In the genomic region with DNA sequence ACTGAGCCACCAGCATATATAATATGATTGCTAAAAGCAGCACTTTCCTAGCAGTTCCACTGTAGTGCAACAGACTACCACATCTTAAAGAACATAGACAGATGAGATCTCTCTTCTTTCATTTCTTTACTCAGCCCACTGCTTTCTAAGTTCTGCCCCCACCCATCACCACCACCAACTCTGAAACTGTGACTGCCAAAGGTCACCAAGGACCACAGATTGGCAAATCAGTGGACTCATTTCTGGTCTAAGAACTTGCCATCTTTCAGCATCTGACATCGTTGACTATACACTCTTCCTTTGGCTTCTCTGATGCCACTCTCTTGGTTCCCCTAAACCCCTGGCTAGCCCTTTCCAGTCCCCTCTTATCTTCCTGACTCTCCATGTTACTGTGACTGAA, we compare ENCODE assay signal across 25 cellular contexts. TPM values are rescaled to one million over a fixed set of nuclear protein-coding genes. Genes with fewer than 3 reads are reported as not detected.
A peak's percentile ranks its signal among the peaks of the same experiment; 100 is the strongest.
DNase-seq lines count a peak whose midpoint lies in the region; ATAC-seq and TF ChIP-seq lines count a peak whose summit lies in the region.
"Had no signal": no experiment of that assay in that cellular context is flagged by ENCODE, and none has a peak within 500 bp of the region (broad histone marks: within the 10 kb centered on the region; RNA-seq: fewer than 3 reads in every experiment).

No MANE protein-coding gene starts in this region.

- H3K36me3 ChIP-seq in esophagus muscularis mucosa = no peaks in the 10 kb centered on the region
- H3K36me3 ChIP-seq: neutrophil, Peyer's patch, SJSA1, thyroid gland had no signal

- no peak overlapping the region for H3K4me3 ChIP-seq in esophagus muscularis mucosa
- H3K4me3 ChIP-seq: A549, dorsolateral prefrontal cortex, Peyer's patch, SJSA1, thyroid gland had no signal

- peaks cover 18% of the 10 kb centered on the region for H3K9me3 Mint-ChIP-seq in activated CD4-positive, alpha-beta T cell treated with anti-CD3 and anti-CD28 coated beads, Interleukin-2, amount 10 ng/mL, durations not matched to agents 24 days and 14 days
- peaks cover 4% of the 10 kb centered on the region for H3K9me3 Mint-ChIP-seq in activated naive CD8-positive, alpha-beta T cell treated with anti-CD3 and anti-CD28 coated beads, Interleukin-2, amount 50 U/mL, for 24 hours

- H3K9me3 ChIP-seq in esophagus muscularis mucosa = no peaks in the 10 kb centered on the region
- H3K9me3 ChIP-seq: A549, neutrophil, Peyer's patch, SJSA1, thyroid gland had no signal

- no peaks in the 10 kb centered on the region for H3K27me3 ChIP-seq in esophagus muscularis mucosa
- H3K27me3 ChIP-seq: dorsolateral prefrontal cortex, neutrophil, Peyer's patch, SJSA1, thyroid gland had no signal

- no peak overlapping the region for H3K27ac ChIP-seq in esophagus muscularis mucosa (replicated peaks in 1 of 4)
- H3K27ac ChIP-seq: A549, dorsolateral prefrontal cortex, neutrophil, Peyer's patch, SJSA1, thyroid gland had no signal

- peaks cover 14% of the 10 kb centered on the region for H3K36me3 Mint-ChIP-seq in activated CD4-positive, alpha-beta T cell treated with anti-CD3 and anti-CD28 coated beads, Interleukin-2, amount 10 ng/mL, durations not matched to agents 24 days and 14 days (ENCODE audit: low read depth)
- H3K36me3 Mint-ChIP-seq in activated naive CD8-positive, alpha-beta T cell treated with anti-CD3 and anti-CD28 coated beads, Interleukin-2, amount 50 U/mL, for 24 hours (ENCODE audit: low read depth) = peaks cover 2% of the 10 kb centered on the region

- intact Hi-C loops in activated CD4-positive, alpha-beta T cell treated with anti-CD3 and anti-CD28 coated beads, Interleukin-2, amount 10 ng/mL, durations not matched to agents 24 days and 14 days (cut with micrococcal nuclease) = loop anchor here (1.0 to 5.0 kb wide), 5 partner anchors 16 to 422 kb away; no protein-coding TSS in a partner anchor
- intact Hi-C loops in esophagus muscularis mucosa (cut with DNase I) = no loop called here

- peak; percentile 66 for DNase-seq in activated CD4-positive, alpha-beta T cell treated with anti-CD3 and anti-CD28 coated beads, Interleukin-2, amount 10 ng/mL, durations not matched to agents 24 days and 14 days
- DNase-seq in activated CD4-positive, alpha-beta T cell treated with anti-CD3 and anti-CD28 coated beads, Interleukin-2, amount 50 U/mL, for 4 hours = no peak
- DNase-seq in stimulated activated CD4-positive, alpha-beta T cell treated with anti-CD3 and anti-CD28 coated beads, Interleukin-12 subunit alpha, Interleukin-12 subunit beta, amount 100 ng/mL, for 48 hours (ENCODE audit: low read depth in 2 of 3, low spot score in 1 of 3) = peak in 2 of 3 donors; percentile 35 to 55
- no peak for DNase-seq in stimulated activated CD4-positive, alpha-beta T cell treated with anti-CD3 and anti-CD28 coated beads, Interleukin-2, amount 100 ng/mL, for 48 hours
- peak; percentile 52 for DNase-seq in activated naive CD8-positive, alpha-beta T cell treated with anti-CD3 and anti-CD28 coated beads, Interleukin-2, amount 50 U/mL, for 24 hours
- DNase-seq in stimulated activated naive CD8-positive, alpha-beta T cell treated with anti-CD3 and anti-CD28 coated beads, Interleukin-15, Interleukin-2, amounts not matched to agents 100 U/mL and 50 U/mL, for 24 hours = peak; percentile 55
- DNase-seq in NCI-H774 (lab: John Stamatoyannopoulos, UW) (no peak), esophagus muscularis mucosa (ENCODE audit: extremely low spot score) (no peak)
- DNase-seq: activated gamma-delta T cell, dorsolateral prefrontal cortex, GF-D8, HCEC 1CT, IMR-90, mammary epithelial cell, NCI-H446, Peyer's patch, thyroid gland had no signal

- ATAC-seq in activated naive CD8-positive, alpha-beta T cell treated with anti-CD3 and anti-CD28 coated beads, Interleukin-2, amount 50 U/mL, for 24 hours = peak; percentile 79
- ATAC-seq in stimulated activated naive CD8-positive, alpha-beta T cell treated with anti-CD3 and anti-CD28 coated beads, Interleukin-15, Interleukin-2, amounts not matched to agents 100 U/mL and 50 U/mL, for 24 hours = peak; percentile 76
- ATAC-seq: A549 had no signal

- no peaks in the 10 kb centered on the region for H3K4me1 ChIP-seq in esophagus muscularis mucosa
- H3K4me1 ChIP-seq: A549, Peyer's patch, SJSA1, thyroid gland had no signal

- peaks cover 28% of the 10 kb centered on the region for H3K4me1 Mint-ChIP-seq in activated CD4-positive, alpha-beta T cell treated with anti-CD3 and anti-CD28 coated beads, Interleukin-2, amount 10 ng/mL, durations not matched to agents 24 days and 14 days
- peaks cover 26% of the 10 kb centered on the region for H3K4me1 Mint-ChIP-seq in activated naive CD8-positive, alpha-beta T cell treated with anti-CD3 and anti-CD28 coated beads, Interleukin-2, amount 50 U/mL, for 24 hours
- H3K4me1 Mint-ChIP-seq: B cell had no signal

- WGBS in esophagus muscularis mucosa = 86% methylated on average over 1 of the region's 1 CpG

- no peak for TF ChIP-seq POLR2A in esophagus muscularis mucosa (IDR thresholded peaks at IDR 0.05; ENCODE audit: low read depth)

- TF ChIP-seq CTCF in esophagus muscularis mucosa (IDR thresholded peaks at IDR 0.05) = no peak

- no peak overlapping the region for H3K27ac Mint-ChIP-seq in activated CD4-positive, alpha-beta T cell treated with anti-CD3 and anti-CD28 coated beads, Interleukin-2, amount 10 ng/mL, durations not matched to agents 24 days and 14 days
- no peak overlapping the region for H3K27ac Mint-ChIP-seq in activated naive CD8-positive, alpha-beta T cell treated with anti-CD3 and anti-CD28 coated beads, Interleukin-2, amount 50 U/mL, for 24 hours
- H3K27ac Mint-ChIP-seq: B cell had no signal

- no peaks in the 10 kb centered on the region for H3K27me3 Mint-ChIP-seq in activated CD4-positive, alpha-beta T cell treated with anti-CD3 and anti-CD28 coated beads, Interleukin-2, amount 10 ng/mL, durations not matched to agents 24 days and 14 days
- H3K27me3 Mint-ChIP-seq in activated naive CD8-positive, alpha-beta T cell treated with anti-CD3 and anti-CD28 coated beads, Interleukin-2, amount 50 U/mL, for 24 hours = no peaks in the 10 kb centered on the region
- H3K27me3 Mint-ChIP-seq: B cell had no signal

- H3K4me3 Mint-ChIP-seq in activated CD4-positive, alpha-beta T cell treated with anti-CD3 and anti-CD28 coated beads, Interleukin-2, amount 10 ng/mL, durations not matched to agents 24 days and 14 days = no peak overlapping the region
- no peak overlapping the region for H3K4me3 Mint-ChIP-seq in activated naive CD8-positive, alpha-beta T cell treated with anti-CD3 and anti-CD28 coated beads, Interleukin-2, amount 50 U/mL, for 24 hours
- H3K4me3 Mint-ChIP-seq: B cell had no signal

- TF ChIP-seq EP300 in esophagus muscularis mucosa (IDR thresholded peaks at IDR 0.05) = no peak

RNA-seq across cellular contexts. Expression of a gene that starts 38.4 kb away (rescaled TPM):
- total RNA-seq in activated CD4-positive, alpha-beta T cell treated with anti-CD3 and anti-CD28 coated beads, Interleukin-2, amount 10 ng/mL, durations not matched to agents 24 days and 14 days = 279 and 285 TPM in 2 replicates
- total RNA-seq in esophagus muscularis mucosa = not detected
- total RNA-seq: B cell, endothelial cell of umbilical vein, IMR-90, M059J, mammary epithelial cell, Peyer's patch, pulmonary artery endothelial cell, SJSA1, skeletal muscle tissue, thyroid gland had no signal

Comparison
In these comparisons a context has a peak if more than half of its experiments do, and no peak if none do; other contexts are left out.
1. DNase-seq: peak in activated CD4-positive, alpha-beta T cell treated with anti-CD3 and anti-CD28 coated beads, Interleukin-2, amount 10 ng/mL, durations not matched to agents 24 days and 14 days (single experiment), stimulated activated CD4-positive, alpha-beta T cell treated with anti-CD3 and anti-CD28 coated beads, Interleukin-12 subunit alpha, Interleukin-12 subunit beta, amount 100 ng/mL, for 48 hours (2 of 3), activated naive CD8-positive, alpha-beta T cell treated with anti-CD3 and anti-CD28 coated beads, Interleukin-2, amount 50 U/mL, for 24 hours (single experiment) and stimulated activated naive CD8-positive, alpha-beta T cell treated with anti-CD3 and anti-CD28 coated beads, Interleukin-15, Interleukin-2, amounts not matched to agents 100 U/mL and 50 U/mL, for 24 hours (single experiment); none in activated CD4-positive, alpha-beta T cell treated with anti-CD3 and anti-CD28 coated beads, Interleukin-2, amount 50 U/mL, for 4 hours (0 of 2), stimulated activated CD4-positive, alpha-beta T cell treated with anti-CD3 and anti-CD28 coated beads, Interleukin-2, amount 100 ng/mL, for 48 hours (0 of 2), NCI-H774 (single experiment) and esophagus muscularis mucosa (single experiment).
2. RNA of a gene that starts 38.4 kb away (total RNA-seq): 279 to 285 TPM in activated CD4-positive, alpha-beta T cell treated with anti-CD3 and anti-CD28 coated beads, Interleukin-2, amount 10 ng/mL, durations not matched to agents 24 days and 14 days; not detected in esophagus muscularis mucosa; every median in the first group is over 100 times any median in the second.